ENCODE assay signal across 17 cellular contexts in the genomic region with DNA sequence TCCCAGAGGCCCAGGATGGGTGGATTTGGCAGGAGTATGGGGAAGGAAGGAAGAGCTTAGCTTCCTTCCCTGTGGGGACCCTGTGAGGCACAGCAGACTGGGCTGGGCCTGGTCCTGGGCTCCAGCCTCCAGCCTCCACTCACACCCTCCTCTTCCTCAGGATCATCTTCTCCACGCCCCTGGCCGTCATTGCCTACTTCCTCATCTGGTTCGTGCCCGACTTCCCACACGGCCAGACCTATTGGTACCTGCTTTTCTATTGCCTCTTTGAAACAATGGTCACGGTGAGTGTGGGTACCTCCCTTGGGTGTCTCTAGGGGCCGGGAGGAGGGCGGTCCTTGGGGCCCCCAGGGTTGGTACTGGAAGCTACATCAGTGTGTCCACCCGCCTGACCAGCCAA. TPM values are rescaled to one million over a fixed set of nuclear protein-coding genes. Genes with fewer than 3 reads are reported as not detected.
"Had no signal": no experiment of that assay in that cellular context is flagged by ENCODE, and none has a peak within 500 bp of the region (broad histone marks: within the 10 kb centered on the region; RNA-seq: fewer than 3 reads in every experiment).

No MANE protein-coding gene starts in this region.

- H3K27me3 Mint-ChIP-seq: natural killer cell treated with Interleukin-12 subunit alpha and Interleukin-12 subunit beta and Interleukin-15 and Interleukin-18, amount 100 ng/mL, for 72 hours; stimulated activated naive CD8-positive, alpha-beta T cell treated with anti-CD3 and anti-CD28 coated beads, Interleukin-15, Interleukin-2, amounts not matched to agents 100 ng/mL and 50 ng/mL, for 24 hours had no signal

- H3K9me3 Mint-ChIP-seq: natural killer cell treated with Interleukin-12 subunit alpha and Interleukin-12 subunit beta and Interleukin-15 and Interleukin-18, amount 100 ng/mL, for 72 hours; stimulated activated naive CD8-positive, alpha-beta T cell treated with anti-CD3 and anti-CD28 coated beads, Interleukin-15, Interleukin-2, amounts not matched to agents 100 ng/mL and 50 ng/mL, for 24 hours had no signal

- ATAC-seq: gastroesophageal sphincter; left cardiac atrium; natural killer cell treated with Interleukin-12 subunit alpha and Interleukin-12 subunit beta and Interleukin-15 and Interleukin-18, amount 100 ng/mL, for 72 hours had no signal

- H3K4me1 ChIP-seq: gastroesophageal sphincter, left ventricle myocardium inferior, uterus had no signal

- H3K4me3 Mint-ChIP-seq: natural killer cell treated with Interleukin-12 subunit alpha and Interleukin-12 subunit beta and Interleukin-15 and Interleukin-18, amount 100 ng/mL, for 72 hours; stimulated activated naive CD8-positive, alpha-beta T cell treated with anti-CD3 and anti-CD28 coated beads, Interleukin-15, Interleukin-2, amounts not matched to agents 100 ng/mL and 50 ng/mL, for 24 hours had no signal

- H3K27ac ChIP-seq: esophagus squamous epithelium, gastroesophageal sphincter, left ventricle myocardium inferior, tibial artery, uterus had no signal

- H3K9me3 ChIP-seq: esophagus squamous epithelium, gastroesophageal sphincter, left ventricle myocardium inferior, tibial artery, upper lobe of left lung, uterus had no signal

- H3K27me3 ChIP-seq: esophagus squamous epithelium, upper lobe of left lung, uterus had no signal

- H3K27ac Mint-ChIP-seq: natural killer cell treated with Interleukin-12 subunit alpha and Interleukin-12 subunit beta and Interleukin-15 and Interleukin-18, amount 100 ng/mL, for 72 hours; stimulated activated naive CD8-positive, alpha-beta T cell treated with anti-CD3 and anti-CD28 coated beads, Interleukin-15, Interleukin-2, amounts not matched to agents 100 ng/mL and 50 ng/mL, for 24 hours had no signal

- H3K4me3 ChIP-seq: esophagus squamous epithelium, gastroesophageal sphincter, left ventricle myocardium inferior, lung, tibial artery, upper lobe of left lung, uterus had no signal

- H3K36me3 ChIP-seq: gastroesophageal sphincter, left ventricle myocardium inferior, uterus had no signal

- DNase-seq: dermis blood vessel endothelial cell; esophagus squamous epithelium; foreskin fibroblast; glutamatergic neuron; left cardiac atrium; left ventricle myocardium inferior; mesenchymal stem cell; midbrain; small intestine; stimulated activated CD4-positive, alpha-beta T cell treated with anti-CD3 and anti-CD28 coated beads, Interleukin-2, amount 100 ng/mL, for 48 hours; tibial artery; uterus had no signal

RNA-seq across cellular contexts. Expression of a gene that starts 10.1 kb away (rescaled TPM):
- total RNA-seq: dermis blood vessel endothelial cell had no signal
